Comparison of ENCODE assay signal across 2 cellular contexts in the genomic region with DNA sequence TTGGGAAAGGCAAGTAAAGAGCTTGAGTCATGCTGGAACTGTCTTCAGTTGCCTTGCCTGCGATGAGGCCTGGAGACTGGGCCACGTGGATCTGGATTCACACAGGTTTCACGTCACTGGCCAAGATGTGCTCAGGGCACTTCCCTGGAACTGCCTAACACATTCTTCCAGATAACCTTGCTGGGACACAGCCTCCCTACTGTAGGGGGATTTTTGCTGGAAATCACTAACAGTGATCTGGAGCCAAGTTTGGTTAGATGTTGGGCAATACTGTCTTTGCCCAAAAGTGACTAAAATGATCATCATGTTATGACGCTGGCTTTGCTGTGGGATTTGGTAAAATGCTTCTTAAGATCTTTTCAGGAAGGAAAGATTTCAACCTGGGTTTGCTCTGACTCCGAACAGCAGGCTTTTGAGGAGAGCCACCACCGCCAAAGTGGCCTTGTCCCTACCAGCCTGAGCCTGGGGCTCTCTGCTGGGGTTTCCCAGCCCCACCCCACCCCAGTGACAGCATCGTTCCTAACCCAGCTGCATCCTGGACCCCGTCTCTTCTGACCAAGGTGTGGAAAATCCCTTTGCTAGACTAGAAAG.
TF ChIP-seq lines count a peak whose summit lies in the region.

No MANE protein-coding gene starts in this region.

TF ChIP-seq in SK-N-SH treated with all-trans-retinoic acid at 6 μM for 48 hours, 23 proteins besides CTCF, POLR2A, EP300 and RAD21 (continued from another document):
- TF ChIP-seq, protein P1, sequence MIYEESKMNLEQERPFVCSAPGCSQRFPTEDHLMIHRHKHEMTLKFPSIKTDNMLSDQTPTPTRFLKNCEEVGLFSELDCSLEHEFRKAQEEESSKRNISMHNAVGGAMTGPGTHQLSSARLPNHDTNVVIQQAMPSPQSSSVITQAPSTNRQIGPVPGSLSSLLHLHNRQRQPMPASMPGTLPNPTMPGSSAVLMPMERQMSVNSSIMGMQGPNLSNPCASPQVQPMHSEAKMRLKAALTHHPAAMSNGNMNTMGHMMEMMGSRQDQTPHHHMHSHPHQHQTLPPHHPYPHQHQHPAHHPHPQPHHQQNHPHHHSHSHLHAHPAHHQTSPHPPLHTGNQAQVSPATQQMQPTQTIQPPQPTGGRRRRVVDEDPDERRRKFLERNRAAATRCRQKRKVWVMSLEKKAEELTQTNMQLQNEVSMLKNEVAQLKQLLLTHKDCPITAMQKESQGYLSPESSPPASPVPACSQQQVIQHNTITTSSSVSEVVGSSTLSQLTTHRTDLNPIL (CRISPR knock-in tag; IDR thresholded peaks at IDR 0.05; ENCODE audit: low read depth) = no peak
- TF ChIP-seq, protein P2, sequence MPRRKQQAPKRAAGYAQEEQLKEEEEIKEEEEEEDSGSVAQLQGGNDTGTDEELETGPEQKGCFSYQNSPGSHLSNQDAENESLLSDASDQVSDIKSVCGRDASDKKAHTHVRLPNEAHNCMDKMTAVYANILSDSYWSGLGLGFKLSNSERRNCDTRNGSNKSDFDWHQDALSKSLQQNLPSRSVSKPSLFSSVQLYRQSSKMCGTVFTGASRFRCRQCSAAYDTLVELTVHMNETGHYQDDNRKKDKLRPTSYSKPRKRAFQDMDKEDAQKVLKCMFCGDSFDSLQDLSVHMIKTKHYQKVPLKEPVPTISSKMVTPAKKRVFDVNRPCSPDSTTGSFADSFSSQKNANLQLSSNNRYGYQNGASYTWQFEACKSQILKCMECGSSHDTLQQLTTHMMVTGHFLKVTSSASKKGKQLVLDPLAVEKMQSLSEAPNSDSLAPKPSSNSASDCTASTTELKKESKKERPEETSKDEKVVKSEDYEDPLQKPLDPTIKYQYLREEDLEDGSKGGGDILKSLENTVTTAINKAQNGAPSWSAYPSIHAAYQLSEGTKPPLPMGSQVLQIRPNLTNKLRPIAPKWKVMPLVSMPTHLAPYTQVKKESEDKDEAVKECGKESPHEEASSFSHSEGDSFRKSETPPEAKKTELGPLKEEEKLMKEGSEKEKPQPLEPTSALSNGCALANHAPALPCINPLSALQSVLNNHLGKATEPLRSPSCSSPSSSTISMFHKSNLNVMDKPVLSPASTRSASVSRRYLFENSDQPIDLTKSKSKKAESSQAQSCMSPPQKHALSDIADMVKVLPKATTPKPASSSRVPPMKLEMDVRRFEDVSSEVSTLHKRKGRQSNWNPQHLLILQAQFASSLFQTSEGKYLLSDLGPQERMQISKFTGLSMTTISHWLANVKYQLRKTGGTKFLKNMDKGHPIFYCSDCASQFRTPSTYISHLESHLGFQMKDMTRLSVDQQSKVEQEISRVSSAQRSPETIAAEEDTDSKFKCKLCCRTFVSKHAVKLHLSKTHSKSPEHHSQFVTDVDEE (CRISPR knock-in tag; IDR thresholded peaks at IDR 0.05) = no peak
- TF ChIP-seq, protein P3, sequence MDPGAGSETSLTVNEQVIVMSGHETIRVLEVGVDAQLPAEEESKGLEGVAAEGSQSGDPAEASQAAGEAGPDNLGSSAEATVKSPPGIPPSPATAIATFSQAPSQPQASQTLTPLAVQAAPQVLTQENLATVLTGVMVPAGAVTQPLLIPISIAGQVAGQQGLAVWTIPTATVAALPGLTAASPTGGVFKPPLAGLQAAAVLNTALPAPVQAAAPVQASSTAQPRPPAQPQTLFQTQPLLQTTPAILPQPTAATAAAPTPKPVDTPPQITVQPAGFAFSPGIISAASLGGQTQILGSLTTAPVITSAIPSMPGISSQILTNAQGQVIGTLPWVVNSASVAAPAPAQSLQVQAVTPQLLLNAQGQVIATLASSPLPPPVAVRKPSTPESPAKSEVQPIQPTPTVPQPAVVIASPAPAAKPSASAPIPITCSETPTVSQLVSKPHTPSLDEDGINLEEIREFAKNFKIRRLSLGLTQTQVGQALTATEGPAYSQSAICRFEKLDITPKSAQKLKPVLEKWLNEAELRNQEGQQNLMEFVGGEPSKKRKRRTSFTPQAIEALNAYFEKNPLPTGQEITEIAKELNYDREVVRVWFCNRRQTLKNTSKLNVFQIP (CRISPR knock-in tag; IDR thresholded peaks at IDR 0.05; ENCODE audit: borderline replicate concordance, low read depth) = no peak
- TF ChIP-seq ZNF565 (CRISPR knock-in tag; conservative IDR thresholded peaks at IDR 0.05; ENCODE audit: low read depth) (no peak), ISL1 (CRISPR knock-in tag; IDR thresholded peaks at IDR 0.05) (no peak), ZNF70 (CRISPR knock-in tag; IDR thresholded peaks at IDR 0.05) (no peak), BACH2 (CRISPR knock-in tag; IDR thresholded peaks at IDR 0.05; ENCODE audit: borderline replicate concordance) (no peak), CSDC2 (CRISPR knock-in tag; IDR thresholded peaks at IDR 0.05) (no peak), TOX (CRISPR knock-in tag; IDR thresholded peaks at IDR 0.05; ENCODE audit: borderline replicate concordance) (no peak), PPARA (CRISPR knock-in tag; IDR thresholded peaks at IDR 0.05; ENCODE audit: borderline replicate concordance) (no peak)
- TF ChIP-seq, protein P4, sequence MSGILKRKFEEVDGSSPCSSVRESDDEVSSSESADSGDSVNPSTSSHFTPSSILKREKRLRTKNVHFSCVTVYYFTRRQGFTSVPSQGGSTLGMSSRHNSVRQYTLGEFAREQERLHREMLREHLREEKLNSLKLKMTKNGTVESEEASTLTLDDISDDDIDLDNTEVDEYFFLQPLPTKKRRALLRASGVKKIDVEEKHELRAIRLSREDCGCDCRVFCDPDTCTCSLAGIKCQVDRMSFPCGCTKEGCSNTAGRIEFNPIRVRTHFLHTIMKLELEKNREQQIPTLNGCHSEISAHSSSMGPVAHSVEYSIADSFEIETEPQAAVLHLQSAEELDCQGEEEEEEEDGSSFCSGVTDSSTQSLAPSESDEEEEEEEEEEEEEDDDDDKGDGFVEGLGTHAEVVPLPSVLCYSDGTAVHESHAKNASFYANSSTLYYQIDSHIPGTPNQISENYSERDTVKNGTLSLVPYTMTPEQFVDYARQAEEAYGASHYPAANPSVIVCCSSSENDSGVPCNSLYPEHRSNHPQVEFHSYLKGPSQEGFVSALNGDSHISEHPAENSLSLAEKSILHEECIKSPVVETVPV (CRISPR knock-in tag; IDR thresholded peaks at IDR 0.05) = no peak

TF ChIP-seq in GM23338, 12 proteins besides CTCF, POLR2A, EP300 and RAD21 (continued from another document):
- TF ChIP-seq STAT1 (IDR thresholded peaks at IDR 0.05; ENCODE audit: unreplicated experiment) (no peak), NANOG (IDR thresholded peaks at IDR 0.05; ENCODE audit: borderline replicate concordance) (no peak), POLR2AphosphoS5 (IDR thresholded peaks at IDR 0.05; ENCODE audit: low read depth) (no peak), CREB1 (CRISPR knock-in tag; IDR thresholded peaks at IDR 0.05; ENCODE audit: low read depth) (no peak), EZH2phosphoT487 (IDR thresholded peaks at IDR 0.05; ENCODE audit: unreplicated experiment) (no peak)
- TF ChIP-seq, protein P5, sequence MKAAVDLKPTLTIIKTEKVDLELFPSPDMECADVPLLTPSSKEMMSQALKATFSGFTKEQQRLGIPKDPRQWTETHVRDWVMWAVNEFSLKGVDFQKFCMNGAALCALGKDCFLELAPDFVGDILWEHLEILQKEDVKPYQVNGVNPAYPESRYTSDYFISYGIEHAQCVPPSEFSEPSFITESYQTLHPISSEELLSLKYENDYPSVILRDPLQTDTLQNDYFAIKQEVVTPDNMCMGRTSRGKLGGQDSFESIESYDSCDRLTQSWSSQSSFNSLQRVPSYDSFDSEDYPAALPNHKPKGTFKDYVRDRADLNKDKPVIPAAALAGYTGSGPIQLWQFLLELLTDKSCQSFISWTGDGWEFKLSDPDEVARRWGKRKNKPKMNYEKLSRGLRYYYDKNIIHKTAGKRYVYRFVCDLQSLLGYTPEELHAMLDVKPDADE (IDR thresholded peaks at IDR 0.05) = no peak
- TF ChIP-seq, protein P6, sequence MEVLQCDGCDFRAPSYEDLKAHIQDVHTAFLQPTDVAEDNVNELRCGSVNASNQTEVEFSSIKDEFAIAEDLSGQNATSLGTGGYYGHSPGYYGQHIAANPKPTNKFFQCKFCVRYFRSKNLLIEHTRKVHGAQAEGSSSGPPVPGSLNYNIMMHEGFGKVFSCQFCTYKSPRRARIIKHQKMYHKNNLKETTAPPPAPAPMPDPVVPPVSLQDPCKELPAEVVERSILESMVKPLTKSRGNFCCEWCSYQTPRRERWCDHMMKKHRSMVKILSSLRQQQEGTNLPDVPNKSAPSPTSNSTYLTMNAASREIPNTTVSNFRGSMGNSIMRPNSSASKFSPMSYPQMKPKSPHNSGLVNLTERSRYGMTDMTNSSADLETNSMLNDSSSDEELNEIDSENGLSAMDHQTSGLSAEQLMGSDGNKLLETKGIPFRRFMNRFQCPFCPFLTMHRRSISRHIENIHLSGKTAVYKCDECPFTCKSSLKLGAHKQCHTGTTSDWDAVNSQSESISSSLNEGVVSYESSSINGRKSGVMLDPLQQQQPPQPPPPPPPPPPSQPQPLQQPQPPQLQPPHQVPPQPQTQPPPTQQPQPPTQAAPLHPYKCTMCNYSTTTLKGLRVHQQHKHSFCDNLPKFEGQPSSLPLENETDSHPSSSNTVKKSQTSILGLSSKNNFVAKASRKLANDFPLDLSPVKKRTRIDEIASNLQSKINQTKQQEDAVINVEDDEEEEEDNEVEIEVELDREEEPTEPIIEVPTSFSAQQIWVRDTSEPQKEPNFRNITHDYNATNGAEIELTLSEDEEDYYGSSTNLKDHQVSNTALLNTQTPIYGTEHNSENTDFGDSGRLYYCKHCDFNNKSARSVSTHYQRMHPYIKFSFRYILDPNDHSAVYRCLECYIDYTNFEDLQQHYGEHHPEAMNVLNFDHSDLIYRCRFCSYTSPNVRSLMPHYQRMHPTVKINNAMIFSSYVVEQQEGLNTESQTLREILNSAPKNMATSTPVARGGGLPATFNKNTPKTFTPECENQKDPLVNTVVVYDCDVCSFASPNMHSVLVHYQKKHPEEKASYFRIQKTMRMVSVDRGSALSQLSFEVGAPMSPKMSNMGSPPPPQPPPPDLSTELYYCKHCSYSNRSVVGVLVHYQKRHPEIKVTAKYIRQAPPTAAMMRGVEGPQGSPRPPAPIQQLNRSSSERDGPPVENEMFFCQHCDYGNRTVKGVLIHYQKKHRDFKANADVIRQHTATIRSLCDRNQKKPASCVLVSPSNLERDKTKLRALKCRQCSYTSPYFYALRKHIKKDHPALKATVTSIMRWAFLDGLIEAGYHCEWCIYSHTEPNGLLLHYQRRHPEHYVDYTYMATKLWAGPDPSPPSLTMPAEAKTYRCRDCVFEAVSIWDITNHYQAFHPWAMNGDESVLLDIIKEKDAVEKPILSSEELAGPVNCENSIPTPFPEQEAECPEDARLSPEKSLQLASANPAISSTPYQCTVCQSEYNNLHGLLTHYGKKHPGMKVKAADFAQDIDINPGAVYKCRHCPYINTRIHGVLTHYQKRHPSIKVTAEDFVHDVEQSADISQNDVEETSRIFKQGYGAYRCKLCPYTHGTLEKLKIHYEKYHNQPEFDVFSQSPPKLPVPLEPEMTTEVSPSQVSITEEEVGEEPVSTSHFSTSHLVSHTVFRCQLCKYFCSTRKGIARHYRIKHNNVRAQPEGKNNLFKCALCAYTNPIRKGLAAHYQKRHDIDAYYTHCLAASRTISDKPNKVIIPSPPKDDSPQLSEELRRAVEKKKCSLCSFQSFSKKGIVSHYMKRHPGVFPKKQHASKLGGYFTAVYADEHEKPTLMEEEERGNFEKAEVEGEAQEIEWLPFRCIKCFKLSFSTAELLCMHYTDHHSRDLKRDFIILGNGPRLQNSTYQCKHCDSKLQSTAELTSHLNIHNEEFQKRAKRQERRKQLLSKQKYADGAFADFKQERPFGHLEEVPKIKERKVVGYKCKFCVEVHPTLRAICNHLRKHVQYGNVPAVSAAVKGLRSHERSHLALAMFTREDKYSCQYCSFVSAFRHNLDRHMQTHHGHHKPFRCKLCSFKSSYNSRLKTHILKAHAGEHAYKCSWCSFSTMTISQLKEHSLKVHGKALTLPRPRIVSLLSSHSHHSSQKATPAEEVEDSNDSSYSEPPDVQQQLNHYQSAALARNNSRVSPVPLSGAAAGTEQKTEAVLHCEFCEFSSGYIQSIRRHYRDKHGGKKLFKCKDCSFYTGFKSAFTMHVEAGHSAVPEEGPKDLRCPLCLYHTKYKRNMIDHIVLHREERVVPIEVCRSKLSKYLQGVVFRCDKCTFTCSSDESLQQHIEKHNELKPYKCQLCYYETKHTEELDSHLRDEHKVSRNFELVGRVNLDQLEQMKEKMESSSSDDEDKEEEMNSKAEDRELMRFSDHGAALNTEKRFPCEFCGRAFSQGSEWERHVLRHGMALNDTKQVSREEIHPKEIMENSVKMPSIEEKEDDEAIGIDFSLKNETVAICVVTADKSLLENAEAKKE (CRISPR knock-in tag; IDR thresholded peaks at IDR 0.05) = no peak
- TF ChIP-seq, protein P7, sequence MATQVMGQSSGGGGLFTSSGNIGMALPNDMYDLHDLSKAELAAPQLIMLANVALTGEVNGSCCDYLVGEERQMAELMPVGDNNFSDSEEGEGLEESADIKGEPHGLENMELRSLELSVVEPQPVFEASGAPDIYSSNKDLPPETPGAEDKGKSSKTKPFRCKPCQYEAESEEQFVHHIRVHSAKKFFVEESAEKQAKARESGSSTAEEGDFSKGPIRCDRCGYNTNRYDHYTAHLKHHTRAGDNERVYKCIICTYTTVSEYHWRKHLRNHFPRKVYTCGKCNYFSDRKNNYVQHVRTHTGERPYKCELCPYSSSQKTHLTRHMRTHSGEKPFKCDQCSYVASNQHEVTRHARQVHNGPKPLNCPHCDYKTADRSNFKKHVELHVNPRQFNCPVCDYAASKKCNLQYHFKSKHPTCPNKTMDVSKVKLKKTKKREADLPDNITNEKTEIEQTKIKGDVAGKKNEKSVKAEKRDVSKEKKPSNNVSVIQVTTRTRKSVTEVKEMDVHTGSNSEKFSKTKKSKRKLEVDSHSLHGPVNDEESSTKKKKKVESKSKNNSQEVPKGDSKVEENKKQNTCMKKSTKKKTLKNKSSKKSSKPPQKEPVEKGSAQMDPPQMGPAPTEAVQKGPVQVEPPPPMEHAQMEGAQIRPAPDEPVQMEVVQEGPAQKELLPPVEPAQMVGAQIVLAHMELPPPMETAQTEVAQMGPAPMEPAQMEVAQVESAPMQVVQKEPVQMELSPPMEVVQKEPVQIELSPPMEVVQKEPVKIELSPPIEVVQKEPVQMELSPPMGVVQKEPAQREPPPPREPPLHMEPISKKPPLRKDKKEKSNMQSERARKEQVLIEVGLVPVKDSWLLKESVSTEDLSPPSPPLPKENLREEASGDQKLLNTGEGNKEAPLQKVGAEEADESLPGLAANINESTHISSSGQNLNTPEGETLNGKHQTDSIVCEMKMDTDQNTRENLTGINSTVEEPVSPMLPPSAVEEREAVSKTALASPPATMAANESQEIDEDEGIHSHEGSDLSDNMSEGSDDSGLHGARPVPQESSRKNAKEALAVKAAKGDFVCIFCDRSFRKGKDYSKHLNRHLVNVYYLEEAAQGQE (IDR thresholded peaks at IDR 0.05; ENCODE audit: unreplicated experiment) = no peak
TF ChIP-seq in GM23338: peak in this region for 0.
